ENCODE assay signal across 10 cellular contexts in the genomic region with DNA sequence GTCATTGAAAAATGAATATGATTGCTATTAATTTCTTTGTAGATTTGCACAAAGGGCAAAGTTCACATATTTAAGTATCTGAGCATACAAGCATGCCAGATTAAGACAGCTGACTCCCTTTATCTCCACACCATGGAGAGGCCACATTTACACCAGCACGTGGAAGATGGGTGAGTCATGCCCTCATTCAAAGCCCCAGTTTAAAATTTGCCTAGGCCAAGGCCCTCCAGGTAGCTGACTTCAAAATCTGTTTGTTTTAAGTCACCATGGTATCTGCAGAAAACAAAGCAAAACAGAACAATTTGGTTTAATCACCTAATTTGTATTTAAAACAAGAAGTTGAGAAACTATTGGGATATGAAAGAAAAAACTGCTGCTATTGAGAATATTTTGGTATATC.
DNase-seq lines count a peak whose midpoint lies in the region; ATAC-seq and TF ChIP-seq lines count a peak whose summit lies in the region.
"Had no signal": no experiment of that assay in that cellular context is flagged by ENCODE, and none has a peak within 500 bp of the region (broad histone marks: within the 10 kb centered on the region; RNA-seq: fewer than 3 reads in every experiment).

No MANE protein-coding gene starts in this region.

- H3K4me1 ChIP-seq in right lobe of liver (peaks cover 0 to 53% (median 9%) of the 10 kb centered on the region in 4 donors), upper lobe of left lung (peaks cover 6 to 23% (median 8%) of the 10 kb centered on the region in 4 donors)

- DNase-seq in DMS153 (lab: John Stamatoyannopoulos, UW) (peak; percentile 56), DMS153 treated with DMSO at 0.1 percent for 48 hours (lab: John Stamatoyannopoulos, UW; ENCODE audit: unreplicated experiment) (no peak), HS-27A (ENCODE audit: low read depth) (peak; percentile 1), amniotic epithelial cell (ENCODE audit: low read depth) (peak; percentile 69), right lobe of liver (peak in 1 of 3 donors; percentile 39), upper lobe of left lung (no peak)
- DNase-seq: 8988T, transverse colon had no signal

- 9% methylated on average over 1 of the region's 1 CpG for WGBS in right lobe of liver (ENCODE audit: insufficient coverage, low coverage, low lambda C conversion rate, missing lambda C conversion rate)
- 14 to 31% methylated on average over 1 of the region's 1 CpG for WGBS in upper lobe of left lung, 2 donors

- intact Hi-C loops in right lobe of liver (cut with DNase I) = no loop called here

- H3K9me3 ChIP-seq in right lobe of liver (no peaks in the 10 kb centered on the region), upper lobe of left lung (no peaks in the 10 kb centered on the region)
- H3K9me3 ChIP-seq: transverse colon had no signal

- no peaks in the 10 kb centered on the region for H3K27me3 ChIP-seq in right lobe of liver
- H3K27me3 ChIP-seq in upper lobe of left lung = no peaks in the 10 kb centered on the region
- H3K27me3 ChIP-seq: transverse colon had no signal

- peak overlapping the region in 2 of 3 donors; percentile 31 to 38 for H3K27ac ChIP-seq in right lobe of liver
- no peak overlapping the region for H3K27ac ChIP-seq in upper lobe of left lung
- H3K27ac ChIP-seq: transverse colon had no signal

- TF ChIP-seq POLR2A in right lobe of liver (IDR thresholded peaks at IDR 0.05) (no peak), upper lobe of left lung (IDR thresholded peaks at IDR 0.05) (no peak)

- H3K36me3 ChIP-seq in right lobe of liver (peaks cover 0 to 2% (median 0%) of the 10 kb centered on the region in 4 donors), upper lobe of left lung (peaks cover 0 to 5% (median 0%) of the 10 kb centered on the region in 4 donors)
- H3K36me3 ChIP-seq: transverse colon had no signal

- TF ChIP-seq EP300 in upper lobe of left lung (IDR thresholded peaks at IDR 0.05) = no peak

- TF ChIP-seq CTCF in right lobe of liver (IDR thresholded peaks at IDR 0.05) (no peak), upper lobe of left lung (IDR thresholded peaks at IDR 0.05) (no peak)

- H3K4me3 ChIP-seq in right lobe of liver (no peak overlapping the region), upper lobe of left lung (no peak overlapping the region)
- H3K4me3 ChIP-seq: transverse colon had no signal

- ATAC-seq in right lobe of liver = peak; percentile 54 to 87 (median 79)
- ATAC-seq in GM18519 (IDR thresholded peaks at IDR 0.05; ENCODE audit: low FRiP score, unreplicated experiment) = no peak
- ATAC-seq in GM18873 (IDR thresholded peaks at IDR 0.05; ENCODE audit: low FRiP score, unreplicated experiment) = no peak
- ATAC-seq in upper lobe of left lung (ENCODE audit: low FRiP score in 2 of 2) = no peak

Comparison
In these comparisons a context has a peak if more than half of its experiments do, and no peak if none do; other contexts are left out.
1. DNase-seq: peak in DMS153 (single experiment), HS-27A (single experiment) and amniotic epithelial cell (single experiment); none in DMS153 treated with DMSO at 0.1 percent for 48 hours (single experiment) and upper lobe of left lung (0 of 2).
2. ATAC-seq: peak in right lobe of liver (4 of 4); none in GM18519 (single experiment), GM18873 (single experiment) and upper lobe of left lung (0 of 2).
3. H3K27ac ChIP-seq: peak in right lobe of liver (2 of 3); none in upper lobe of left lung (0 of 4).